Comparison of ENCODE assay signal across 8 cellular contexts in genomic region chr1:39508857-39509305, GRCh38. TPM values are rescaled to one million over a fixed set of nuclear protein-coding genes. Genes with fewer than 3 reads are reported as not detected.
DNase-seq lines count a peak whose midpoint lies in the region; ATAC-seq and TF ChIP-seq lines count a peak whose summit lies in the region.

No MANE protein-coding gene starts in this region.

- TF ChIP-seq CTCF in MCF 10A (IDR thresholded peaks at IDR 0.05; ENCODE audit: unreplicated experiment) (no peak), breast epithelium (IDR thresholded peaks at IDR 0.05) (no peak), epithelial cell of esophagus (IDR thresholded peaks at IDR 0.05; ENCODE audit: insufficient read depth, low read depth, low read length, missing control alignments) (no peak), uterus (IDR thresholded peaks at IDR 0.05) (no peak)

- intact Hi-C loops in MCF 10A (cut with micrococcal nuclease) (no loop called here), breast epithelium (cut with DNase I; ENCODE audit: low total_unique reads) (no loop called here), uterus (cut with DNase I; ENCODE audit: low total_unique reads) (no loop called here)

- peak overlapping the region in 1 of 2 donors; percentile 3 for H3K27ac ChIP-seq in breast epithelium
- peak overlapping the region; percentile 23 to 52 for H3K27ac ChIP-seq in uterus

- H3K4me1 Mint-ChIP-seq in MCF 10A (ENCODE audit: insufficient read depth, unreplicated experiment): peaks cover 8% of the 10 kb centered on the region

- no peaks in the 10 kb centered on the region for H3K36me3 Mint-ChIP-seq in MCF 10A (ENCODE audit: insufficient read depth, unreplicated experiment)

- ATAC-seq in HG03520 (IDR thresholded peaks at IDR 0.05; ENCODE audit: unreplicated experiment): no peak

- CTCF ChIA-PET in MCF 10A (lab: Yijun Ruan, JAX): interaction anchor here (0.7 kb wide), 1 partner anchor 30 kb away, joined by 3 read pairs; no protein-coding TSS in a partner anchor

- no peak overlapping the region for H3K4me3 Mint-ChIP-seq in MCF 10A (ENCODE audit: unreplicated experiment)

- H3K36me3 ChIP-seq in breast epithelium (no peaks in the 10 kb centered on the region), uterus (no peaks in the 10 kb centered on the region)

- H3K4me3 ChIP-seq in breast epithelium (no peak overlapping the region), epithelial cell of esophagus (ENCODE audit: low read length) (no peak overlapping the region), uterus (no peak overlapping the region)

- DNase-seq in MCF 10A (ENCODE audit: unreplicated experiment) (peak; percentile 55), breast epithelium (ENCODE audit: low spot score in 2 of 2) (no peak), HuH-7 (ENCODE audit: low spot score) (peak; percentile 34), epithelial cell of esophagus (ENCODE audit: low read depth) (peak; percentile 30), uterus (no peak), NCI-H345 (lab: John Stamatoyannopoulos, UW) (no peak), DMS153 (lab: John Stamatoyannopoulos, UW) (no peak)

- H3K27me3 ChIP-seq in breast epithelium (no peaks in the 10 kb centered on the region), uterus (no peaks in the 10 kb centered on the region)

- TF ChIP-seq POLR2A in breast epithelium (IDR thresholded peaks at IDR 0.05): no peak
- no peak for TF ChIP-seq POLR2A in uterus (IDR thresholded peaks at IDR 0.05)

- no TSS peak for BruUV-seq in MCF 10A (replicated peaks; lab: Mats Ljungman, UMichigan)

- H3K27ac Mint-ChIP-seq in MCF 10A (ENCODE audit: low read depth, unreplicated experiment): no peak overlapping the region

- H3K9me3 ChIP-seq in breast epithelium (no peaks in the 10 kb centered on the region), uterus (no peaks in the 10 kb centered on the region)

- POLR2A ChIA-PET in MCF 10A (lab: Yijun Ruan, JAX): interaction anchor here (0.7 kb wide), 1 partner anchor 29 kb away, joined by 3 read pairs; no protein-coding TSS in a partner anchor

- H3K9me3 Mint-ChIP-seq in MCF 10A (ENCODE audit: unreplicated experiment): no peaks in the 10 kb centered on the region

- no peaks in the 10 kb centered on the region for H3K4me1 ChIP-seq in breast epithelium
- H3K4me1 ChIP-seq in uterus: no peaks in the 10 kb centered on the region

- no peaks in the 10 kb centered on the region for H3K27me3 Mint-ChIP-seq in MCF 10A (ENCODE audit: insufficient read depth, unreplicated experiment)

RNA-seq across cellular contexts. Expression of gene BMP8A, which starts 17.4 kb away (rescaled TPM):
- not detected in 2 replicates for total RNA-seq in MCF 10A (2022)
- total RNA-seq in breast epithelium: under 1 TPM in 1 of 3 donors, not detected in 2; 0.33 TPM
- 1 to 10 TPM in 3 of 4 donors, not detected in 1; 1.8 to 8.3 (median 2.7) TPM for total RNA-seq in uterus

Comparison
In these comparisons a context has a peak if more than half of its experiments do, and no peak if none do; other contexts are left out.
1. DNase-seq: peak in MCF 10A (single experiment), HuH-7 (single experiment) and epithelial cell of esophagus (single experiment); none in breast epithelium (0 of 2), uterus (0 of 2), NCI-H345 (single experiment) and DMS153 (single experiment).